Comparison of ENCODE assay signal across 1 cellular context in the genomic region with DNA sequence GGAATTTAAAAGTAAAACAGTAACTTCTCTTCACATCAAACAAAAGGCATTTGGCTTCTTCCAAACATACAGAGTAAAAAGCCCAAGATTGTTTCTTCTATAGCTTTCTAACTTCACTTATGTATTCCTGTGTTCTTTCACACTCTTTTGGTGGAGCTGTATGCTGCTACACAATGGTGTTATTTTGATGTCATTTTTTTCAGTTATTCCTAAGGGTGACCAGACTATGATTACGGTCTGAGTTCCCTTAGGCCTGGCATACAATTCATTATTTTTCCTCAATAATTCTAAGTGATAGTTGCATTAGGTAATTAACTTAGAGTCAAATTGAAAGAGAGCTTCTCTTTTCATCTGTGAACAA.
TF ChIP-seq lines count a peak whose summit lies in the region.

No MANE protein-coding gene starts in this region.

TF ChIP-seq in IMR-90, 13 proteins besides CTCF, POLR2A, EP300 and RAD21:
- TF ChIP-seq MXI1 (IDR thresholded peaks at IDR 0.05; ENCODE audit: borderline replicate concordance, low read depth, low read length) = no peak
- no peak for TF ChIP-seq MAFK (IDR thresholded peaks at IDR 0.05; ENCODE audit: low read depth, low read length)
- TF ChIP-seq CEBPB (IDR thresholded peaks at IDR 0.05; ENCODE audit: low read depth, low read length) = no peak
- no peak for TF ChIP-seq MAZ (IDR thresholded peaks at IDR 0.05; ENCODE audit: borderline replicate concordance, low read depth, low read length)
- TF ChIP-seq SMC3 (IDR thresholded peaks at IDR 0.05; ENCODE audit: low read depth, low read length) = no peak
- no peak for TF ChIP-seq RCOR1 (IDR thresholded peaks at IDR 0.05; ENCODE audit: insufficient replicate concordance, low read length)
- TF ChIP-seq, protein P1, sequence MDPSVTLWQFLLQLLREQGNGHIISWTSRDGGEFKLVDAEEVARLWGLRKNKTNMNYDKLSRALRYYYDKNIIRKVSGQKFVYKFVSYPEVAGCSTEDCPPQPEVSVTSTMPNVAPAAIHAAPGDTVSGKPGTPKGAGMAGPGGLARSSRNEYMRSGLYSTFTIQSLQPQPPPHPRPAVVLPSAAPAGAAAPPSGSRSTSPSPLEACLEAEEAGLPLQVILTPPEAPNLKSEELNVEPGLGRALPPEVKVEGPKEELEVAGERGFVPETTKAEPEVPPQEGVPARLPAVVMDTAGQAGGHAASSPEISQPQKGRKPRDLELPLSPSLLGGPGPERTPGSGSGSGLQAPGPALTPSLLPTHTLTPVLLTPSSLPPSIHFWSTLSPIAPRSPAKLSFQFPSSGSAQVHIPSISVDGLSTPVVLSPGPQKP (IDR thresholded peaks at IDR 0.05; ENCODE audit: borderline replicate concordance, low read depth, low read length) = no peak
- TF ChIP-seq, protein P2, sequence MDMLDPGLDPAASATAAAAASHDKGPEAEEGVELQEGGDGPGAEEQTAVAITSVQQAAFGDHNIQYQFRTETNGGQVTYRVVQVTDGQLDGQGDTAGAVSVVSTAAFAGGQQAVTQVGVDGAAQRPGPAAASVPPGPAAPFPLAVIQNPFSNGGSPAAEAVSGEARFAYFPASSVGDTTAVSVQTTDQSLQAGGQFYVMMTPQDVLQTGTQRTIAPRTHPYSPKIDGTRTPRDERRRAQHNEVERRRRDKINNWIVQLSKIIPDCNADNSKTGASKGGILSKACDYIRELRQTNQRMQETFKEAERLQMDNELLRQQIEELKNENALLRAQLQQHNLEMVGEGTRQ (IDR thresholded peaks at IDR 0.05; ENCODE audit: low read depth, low read length) = no peak
- no peak for TF ChIP-seq FOS (IDR thresholded peaks at IDR 0.05; ENCODE audit: low read depth, low read length)
- TF ChIP-seq RFX5 (IDR thresholded peaks at IDR 0.05; ENCODE audit: low read depth, low read length) = no peak
